ENCODE assay signal across 8 cellular contexts in the genomic region with DNA sequence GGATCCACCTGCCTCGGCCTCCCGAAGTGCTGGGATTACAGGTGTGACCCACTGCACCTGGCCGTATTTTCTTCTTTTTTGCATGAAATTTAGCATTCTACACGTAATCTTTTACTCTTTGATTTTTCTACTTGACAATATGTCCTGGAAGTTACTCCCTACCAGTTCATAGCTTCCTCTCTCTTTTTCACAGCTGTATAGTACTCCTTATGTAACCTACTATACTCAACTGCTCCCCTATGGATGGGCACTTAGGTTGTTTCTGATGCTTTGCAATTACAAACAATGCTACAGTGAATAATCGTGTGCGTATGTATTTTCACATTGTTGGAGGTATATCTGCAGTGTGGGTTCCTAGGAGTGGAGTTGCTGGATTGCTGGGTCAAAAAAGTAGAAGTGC.
"Had no signal": no experiment of that assay in that cellular context is flagged by ENCODE, and none has a peak within 500 bp of the region (broad histone marks: within the 10 kb centered on the region; RNA-seq: fewer than 3 reads in every experiment).

No MANE protein-coding gene starts in this region.

- FAIRE-seq: G401.6, GM12878, GM12891, GM12892, GM18507, GM19239 had no signal

- ATAC-seq: GM12878 had no signal

- H3K4me3 ChIP-seq: GM12878 had no signal

- DNase-seq: GDM1, GF-D8 had no signal
